8 cellular contexts compared by ENCODE assay signal in the genomic region with DNA sequence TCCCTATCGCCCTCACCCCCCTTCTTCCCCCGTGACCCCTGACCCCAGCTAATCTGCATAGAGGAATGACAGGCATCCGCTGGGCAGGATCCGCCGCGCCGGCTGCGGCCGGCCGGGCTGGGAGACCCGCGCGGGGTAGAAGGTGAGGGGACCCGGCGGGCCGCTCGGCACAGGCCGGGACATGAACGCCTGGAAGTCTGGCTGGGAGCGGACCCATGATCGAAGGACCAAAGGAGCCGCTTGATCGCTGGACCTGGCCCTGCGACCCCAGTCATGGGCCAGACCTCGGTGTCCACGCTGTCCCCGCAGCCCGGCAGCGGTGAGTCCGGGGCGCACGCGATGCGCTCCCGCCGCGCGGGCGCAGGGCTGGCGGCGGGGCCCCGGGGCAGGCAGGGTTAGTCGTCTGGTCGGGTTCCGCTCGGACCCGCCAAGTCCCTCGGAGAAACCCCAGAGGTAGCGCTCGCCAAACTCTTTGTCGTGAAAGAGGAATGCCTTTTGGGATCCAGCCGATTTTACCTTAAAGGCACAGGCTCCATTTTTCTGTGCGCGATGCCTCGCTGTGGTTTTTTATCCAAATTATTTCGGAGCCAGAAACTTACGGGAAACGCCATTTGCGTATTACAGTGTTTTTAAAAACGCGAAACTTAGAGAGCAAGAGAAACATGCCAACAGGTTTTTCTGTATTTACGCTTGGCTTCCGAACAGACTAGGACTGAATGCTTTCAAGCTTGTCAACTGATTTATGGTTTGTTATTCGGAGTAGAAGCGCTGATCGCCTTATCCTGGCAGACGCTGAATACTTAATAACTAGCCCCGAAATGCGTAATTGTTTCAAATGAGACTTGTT. TPM values are rescaled to one million over a fixed set of nuclear protein-coding genes. Genes with fewer than 3 reads are reported as not detected.
A peak's percentile ranks its signal among the peaks of the same experiment; 100 is the strongest.
DNase-seq lines count a peak whose midpoint lies in the region; ATAC-seq, FAIRE-seq and TF ChIP-seq lines count a peak whose summit lies in the region.

A gene (plus strand): TSS at position 75 of the 847 bp plus-strand sequence. CDS start 199 bp downstream, at position 274.

- no peak for TF ChIP-seq CTCF in kidney epithelial cell (IDR thresholded peaks at IDR 0.05; ENCODE audit: insufficient read depth, low read length, poor library complexity, severe bottlenecking)

- H3K4me3 Mint-ChIP-seq in dendritic cell treated with granulocyte-macrophage colony-stimulating factor and Interleukin-4, amounts not matched to agents 40 ng/mL and 50 ng/mL, for 4 days = peak within 1 kb of the TSS; percentile 79

- H3K4me1 Mint-ChIP-seq in dendritic cell treated with granulocyte-macrophage colony-stimulating factor and Interleukin-4, amounts not matched to agents 40 ng/mL and 50 ng/mL, for 4 days (ENCODE audit: low read depth) = peaks cover 15% of the 10 kb centered on the region

- H3K36me3 ChIP-seq in kidney epithelial cell (ENCODE audit: control insufficient read depth, insufficient read depth, low read length) = no peaks in the 10 kb centered on the region

- FAIRE-seq in GM12891 (lab: Jason Lieb, UNC) = peak; percentile 72

- no peak for ATAC-seq in HG03378 (IDR thresholded peaks at IDR 0.05; ENCODE audit: unreplicated experiment)

- no peaks in the 10 kb centered on the region for H3K27me3 ChIP-seq in kidney epithelial cell (ENCODE audit: control insufficient read depth, insufficient read depth, low read length)

- intact Hi-C loops in dendritic cell treated with granulocyte-macrophage colony-stimulating factor and Interleukin-4, amounts not matched to agents 40 ng/mL and 50 ng/mL, for 4 days (cut with micrococcal nuclease) = loop anchor here (5.0 kb wide), 1 partner anchor 164 kb away; a partner anchor contains a TSS

- no peaks in the 10 kb centered on the region for H3K36me3 Mint-ChIP-seq in dendritic cell treated with granulocyte-macrophage colony-stimulating factor and Interleukin-4, amounts not matched to agents 40 ng/mL and 50 ng/mL, for 4 days (ENCODE audit: low read depth)

- peak within 1 kb of the TSS; percentile 66 for H3K4me3 ChIP-seq in kidney epithelial cell (ENCODE audit: low read depth, low read length)

- H3K27me3 Mint-ChIP-seq in dendritic cell treated with granulocyte-macrophage colony-stimulating factor and Interleukin-4, amounts not matched to agents 40 ng/mL and 50 ng/mL, for 4 days = no peaks in the 10 kb centered on the region

- DNase-seq in GM12891 (ENCODE audit: insufficient read length, low spot score) (peak; percentile 46), NCI-H1105 (lab: John Stamatoyannopoulos, UW) (peak; percentile 44), kidney epithelial cell (ENCODE audit: low read depth) (no peak), GOT3 (lab: John Stamatoyannopoulos, UW) (no peak)
- DNase-seq in activated CD4-positive, alpha-beta T cell treated with anti-CD3 and anti-CD28 coated beads for 4 hours = peak; percentile 54 to 59
- peak; percentile 14 for DNase-seq in stimulated activated CD4-positive, alpha-beta T cell treated with anti-CD3 and anti-CD28 coated beads, Interleukin-12 subunit alpha, Interleukin-12 subunit beta, amount 100 ng/mL, for 4 hours

- TF ChIP-seq POLR2A in GM12891 (IDR thresholded peaks at IDR 0.05; ENCODE audit: low read depth, low read length) = no peak

- peak within 1 kb of the TSS; percentile 70 for H3K27ac Mint-ChIP-seq in dendritic cell treated with granulocyte-macrophage colony-stimulating factor and Interleukin-4, amounts not matched to agents 40 ng/mL and 50 ng/mL, for 4 days

- no peaks in the 10 kb centered on the region for H3K9me3 Mint-ChIP-seq in dendritic cell treated with granulocyte-macrophage colony-stimulating factor and Interleukin-4, amounts not matched to agents 40 ng/mL and 50 ng/mL, for 4 days

TF ChIP-seq in GM12891, 5 proteins besides CTCF, POLR2A, EP300 and RAD21:
- TF ChIP-seq POLR2AphosphoS5 (IDR thresholded peaks at IDR 0.05; ENCODE audit: low read depth, low read length) = no peak
- TF ChIP-seq POU2F2 (IDR thresholded peaks at IDR 0.05; ENCODE audit: low read depth, low read length) = no peak
- TF ChIP-seq SPI1 (IDR thresholded peaks at IDR 0.05; ENCODE audit: low read depth, low read length) = no peak
- TF ChIP-seq PAX5 (IDR thresholded peaks at IDR 0.05; ENCODE audit: insufficient read depth, low read length, severe bottlenecking) = no peak
- TF ChIP-seq TAF1 (IDR thresholded peaks at IDR 0.05; ENCODE audit: low read depth, low read length) = no peak

RNA-seq across cellular contexts. Expression of the gene that starts here (rescaled TPM):
- 3.1 TPM for polyA plus RNA-seq in GM12891 (2012; ENCODE audit: low read depth, missing spikeins)
- 19.6 and 29.4 TPM in 2 replicates for total RNA-seq in kidney epithelial cell

Comparison
In these comparisons a context has a peak if more than half of its experiments do, and no peak if none do; other contexts are left out.
1. DNase-seq: peak in GM12891 (single experiment), NCI-H1105 (single experiment), activated CD4-positive, alpha-beta T cell treated with anti-CD3 and anti-CD28 coated beads for 4 hours (2 of 2) and stimulated activated CD4-positive, alpha-beta T cell treated with anti-CD3 and anti-CD28 coated beads, Interleukin-12 subunit alpha, Interleukin-12 subunit beta, amount 100 ng/mL, for 4 hours (single experiment); none in kidney epithelial cell (single experiment) and GOT3 (single experiment).